In the genomic region with DNA sequence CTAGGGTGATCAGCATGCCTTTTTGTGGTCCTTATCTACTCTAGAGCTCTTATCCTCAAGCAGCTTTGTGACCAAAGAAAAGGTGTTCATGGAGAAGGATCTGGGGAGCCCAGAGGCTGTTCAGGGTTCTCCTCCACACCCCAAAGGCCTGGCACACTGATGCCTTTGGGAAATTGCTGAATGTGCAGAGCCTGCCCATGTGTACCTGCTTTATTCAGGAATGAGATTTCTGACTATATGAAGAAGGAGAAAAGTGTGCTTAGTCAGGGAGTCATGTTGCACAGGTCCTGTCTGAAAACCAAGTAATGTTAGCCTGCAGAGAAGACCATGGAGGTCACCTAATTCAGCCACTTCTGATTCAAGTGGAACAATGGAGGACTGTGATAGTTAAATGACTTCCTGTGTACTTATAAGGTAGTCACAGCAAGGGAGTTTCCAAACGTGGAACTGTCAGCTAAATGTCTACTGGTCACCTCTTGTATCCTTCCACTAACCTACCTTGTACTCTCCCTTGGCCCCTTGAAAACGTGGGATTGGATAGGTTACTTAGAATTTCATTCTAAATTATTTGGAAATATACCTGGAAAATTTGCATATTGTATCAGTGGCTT, we compare ENCODE assay signal across 14 cellular contexts.
A peak's percentile ranks its signal among the peaks of the same experiment; 100 is the strongest.
DNase-seq lines count a peak whose midpoint lies in the region; ATAC-seq, FAIRE-seq and TF ChIP-seq lines count a peak whose summit lies in the region.
"Had no signal": no experiment of that assay in that cellular context is flagged by ENCODE, and none has a peak within 500 bp of the region (broad histone marks: within the 10 kb centered on the region; RNA-seq: fewer than 3 reads in every experiment).

No MANE protein-coding gene starts in this region.

- H3K4me1 Mint-ChIP-seq in activated naive CD4-positive, alpha-beta T cell treated with anti-CD3 and anti-CD28 coated beads, Interleukin-2, amount 10 ng/mL, durations not matched to agents 7 days and 5 days = peaks cover 87% of the 10 kb centered on the region

- TF ChIP-seq CTCF in K562 (IDR thresholded peaks at IDR 0.05 in 2 of 3, conservative IDR thresholded peaks at IDR 0.05 in 1 of 3; ENCODE audit: insufficient read depth in 2 of 3, low read depth in 1 of 3, low read length in 3 of 3) = no peak

- H3K79me2 ChIP-seq in K562 (ENCODE audit: control insufficient read depth, insufficient read depth, low read length) = peaks cover 94% of the 10 kb centered on the region

- no peaks in the 10 kb centered on the region for H3K27me3 Mint-ChIP-seq in activated naive CD4-positive, alpha-beta T cell treated with anti-CD3 and anti-CD28 coated beads, Interleukin-2, amount 10 ng/mL, durations not matched to agents 7 days and 5 days

- no peak for TF ChIP-seq RAD21 in K562 (CRISPR knock-in tag; conservative IDR thresholded peaks at IDR 0.05 in 1 of 2, IDR thresholded peaks at IDR 0.05 in 1 of 2)

- no peaks in the 10 kb centered on the region for H3K9me3 ChIP-seq in K562 (replicated peaks; ENCODE audit: control insufficient read depth, insufficient read depth, low read depth, low read length)
- H3K9me3 ChIP-seq: gastroesophageal sphincter, MG63 had no signal

- CTCF ChIA-PET in activated naive CD4-positive, alpha-beta T cell treated with anti-CD3 and anti-CD28 coated beads, Interleukin-2, amount 10 ng/mL, durations not matched to agents 7 days and 5 days (lab: Charles Lee) = interaction anchor here (1.4 to 9.5 kb wide), 2 partner anchors 10 to 20 kb away, joined by 6 to 144 read pairs; no protein-coding TSS in a partner anchor
- CTCF ChIA-PET in K562 (lab: Yijun Ruan, JAX; ENCODE audit: low intra/inter-chr PET ratio) = no interaction called here

- POLR2A ChIA-PET in K562 (lab: Yijun Ruan, JAX) = interaction anchor here (1.1 to 4.0 kb wide), 6 partner anchors 10 to 20 kb away, joined by 3 to 16 read pairs (median 6); no protein-coding TSS in a partner anchor

- peaks cover 1% of the 10 kb centered on the region for H3K36me3 Mint-ChIP-seq in activated naive CD4-positive, alpha-beta T cell treated with anti-CD3 and anti-CD28 coated beads, Interleukin-2, amount 10 ng/mL, durations not matched to agents 7 days and 5 days
- H3K36me3 Mint-ChIP-seq: mesothelial cell of epicardium had no signal

- no peak for DNase-seq in activated naive CD4-positive, alpha-beta T cell treated with anti-CD3 and anti-CD28 coated beads, Interleukin-2, amount 10 ng/mL, durations not matched to agents 7 days and 5 days
- DNase-seq in activated naive CD4-positive, alpha-beta T cell (lab: John Stamatoyannopoulos, UW) = no peak
- DNase-seq in NCI-H748 (lab: John Stamatoyannopoulos, UW; ENCODE audit: unreplicated experiment) (peak; percentile 89), K562 (ENCODE audit: extremely low read depth in 1 of 4, low spot score in 3 of 4) (no peak), renal cortical epithelial cell (ENCODE audit: low read depth) (peak; percentile 49), middle frontal gyrus (ENCODE audit: extremely low spot score, low spot score) (no peak), amniotic stem cell (lab: John Stamatoyannopoulos, UW) (no peak)
- DNase-seq: activated gamma-delta T cell, dermis blood vessel endothelial cell, MG63 had no signal

- H2AFZ ChIP-seq in K562 (ENCODE audit: low read depth, low read length) = no peak overlapping the region

- BruUV-seq in K562 (replicated peaks; lab: Mats Ljungman, UMichigan) = no TSS peak

- no peak overlapping the region for H3K4me3 Mint-ChIP-seq in activated naive CD4-positive, alpha-beta T cell treated with anti-CD3 and anti-CD28 coated beads, Interleukin-2, amount 10 ng/mL, durations not matched to agents 7 days and 5 days
- H3K4me3 Mint-ChIP-seq: mesothelial cell of epicardium had no signal

- H3K9me3 Mint-ChIP-seq in activated naive CD4-positive, alpha-beta T cell treated with anti-CD3 and anti-CD28 coated beads, Interleukin-2, amount 10 ng/mL, durations not matched to agents 7 days and 5 days = no peaks in the 10 kb centered on the region
- H3K9me3 Mint-ChIP-seq: mesothelial cell of epicardium had no signal

- TF ChIP-seq POLR2A in K562 (conservative IDR thresholded peaks at IDR 0.05) = no peak

- peaks cover 3% of the 10 kb centered on the region for H3K9me1 ChIP-seq in K562 (ENCODE audit: control insufficient read depth, insufficient read depth, low read length)

- H4K20me1 ChIP-seq in K562 (replicated peaks; ENCODE audit: control insufficient read depth, insufficient read depth, low read length) = peaks cover 5% of the 10 kb centered on the region; the same call in 1 of the 2 replicates

- intact Hi-C loops in K562 (cut with micrococcal nuclease) = loop anchor here (10.0 kb wide), 1 partner anchor 871 kb away; no protein-coding TSS in a partner anchor

- H3K27me3 ChIP-seq in K562 (ENCODE audit: control insufficient read depth in 2 of 2, insufficient read depth in 2 of 2, low read length in 2 of 2) = no peaks in the 10 kb centered on the region; a peak in 1 of 5 replicates
- H3K27me3 ChIP-seq: gastroesophageal sphincter, MG63 had no signal

- no peak overlapping the region for H3K4me3 ChIP-seq in K562
- H3K4me3 ChIP-seq: gastroesophageal sphincter, MG63, skin epidermis had no signal

- H3K4me1 ChIP-seq in K562 (replicated peaks in 1 of 2; ENCODE audit: control insufficient read depth in 2 of 2, insufficient read depth in 2 of 2, low read length in 2 of 2) = peaks cover 28 to 79% of the 10 kb centered on the region in 2 experiments

- in situ Hi-C loops in K562 (cut with MboI) = no loop called here

- H3K36me3 ChIP-seq in K562 (ENCODE audit: control insufficient read depth, insufficient read depth, low read length) = no peaks in the 10 kb centered on the region; the same call in 1 of the 3 replicates
- H3K36me3 ChIP-seq: gastroesophageal sphincter, MG63 had no signal

- ATAC-seq in K562 (peak; percentile 6), GM21423 (IDR thresholded peaks at IDR 0.05; ENCODE audit: unreplicated experiment) (no peak)
- ATAC-seq: gastroesophageal sphincter had no signal

- peak overlapping the region; percentile 42 to 59; a peak in 2 of 4 replicates for H3K9ac ChIP-seq in K562 (ENCODE audit: insufficient read depth in 1 of 2, low read depth in 2 of 2, low read length in 2 of 2)

- peak overlapping the region; percentile 66 for H3K4me2 ChIP-seq in K562 (ENCODE audit: insufficient read depth, low read length)

- H3K27ac Mint-ChIP-seq in activated naive CD4-positive, alpha-beta T cell treated with anti-CD3 and anti-CD28 coated beads, Interleukin-2, amount 10 ng/mL, durations not matched to agents 7 days and 5 days = peak overlapping the region; percentile 61

- peak overlapping the region; percentile 76 for H3K27ac ChIP-seq in K562 (ENCODE audit: extremely low read depth, low read depth, low read length)

- peak; percentile 29 for FAIRE-seq in K562 (lab: Jason Lieb, UNC)

- TF ChIP-seq EP300 in K562 (IDR thresholded peaks at IDR 0.05; ENCODE audit: low read length) = no peak

- 0% methylated on average over 2 of the region's 2 CpGs for WGBS in K562 (ENCODE audit: insufficient coverage, low coverage, missing lambda C conversion rate)

TF ChIP-seq in K562, 482 proteins besides CTCF, POLR2A, EP300 and RAD21:
- no peak for TF ChIP-seq RUNX1 (IDR thresholded peaks at IDR 0.05; ENCODE audit: low read depth)
- 0 out of 2 replicates have a peak, but pooled peaks have one; percentile 22 for TF ChIP-seq TCF3 (CRISPR knock-in tag; IDR thresholded peaks at IDR 0.05)
- TF ChIP-seq ZNF316 (IDR thresholded peaks at IDR 0.05) = peak; percentile 63
- peak; percentile 37 for TF ChIP-seq CBFA2T3 (IDR thresholded peaks at IDR 0.05)
- TF ChIP-seq ZNF134 (CRISPR knock-in tag; conservative IDR thresholded peaks at IDR 0.05) = 0 out of 2 replicates have a peak, but pooled peaks have one; percentile 39
- peak; percentile 31; the same call in 1 of the 2 replicates for TF ChIP-seq C11orf30 (IDR thresholded peaks at IDR 0.05; ENCODE audit: low read depth)
- TF ChIP-seq, protein P1, sequence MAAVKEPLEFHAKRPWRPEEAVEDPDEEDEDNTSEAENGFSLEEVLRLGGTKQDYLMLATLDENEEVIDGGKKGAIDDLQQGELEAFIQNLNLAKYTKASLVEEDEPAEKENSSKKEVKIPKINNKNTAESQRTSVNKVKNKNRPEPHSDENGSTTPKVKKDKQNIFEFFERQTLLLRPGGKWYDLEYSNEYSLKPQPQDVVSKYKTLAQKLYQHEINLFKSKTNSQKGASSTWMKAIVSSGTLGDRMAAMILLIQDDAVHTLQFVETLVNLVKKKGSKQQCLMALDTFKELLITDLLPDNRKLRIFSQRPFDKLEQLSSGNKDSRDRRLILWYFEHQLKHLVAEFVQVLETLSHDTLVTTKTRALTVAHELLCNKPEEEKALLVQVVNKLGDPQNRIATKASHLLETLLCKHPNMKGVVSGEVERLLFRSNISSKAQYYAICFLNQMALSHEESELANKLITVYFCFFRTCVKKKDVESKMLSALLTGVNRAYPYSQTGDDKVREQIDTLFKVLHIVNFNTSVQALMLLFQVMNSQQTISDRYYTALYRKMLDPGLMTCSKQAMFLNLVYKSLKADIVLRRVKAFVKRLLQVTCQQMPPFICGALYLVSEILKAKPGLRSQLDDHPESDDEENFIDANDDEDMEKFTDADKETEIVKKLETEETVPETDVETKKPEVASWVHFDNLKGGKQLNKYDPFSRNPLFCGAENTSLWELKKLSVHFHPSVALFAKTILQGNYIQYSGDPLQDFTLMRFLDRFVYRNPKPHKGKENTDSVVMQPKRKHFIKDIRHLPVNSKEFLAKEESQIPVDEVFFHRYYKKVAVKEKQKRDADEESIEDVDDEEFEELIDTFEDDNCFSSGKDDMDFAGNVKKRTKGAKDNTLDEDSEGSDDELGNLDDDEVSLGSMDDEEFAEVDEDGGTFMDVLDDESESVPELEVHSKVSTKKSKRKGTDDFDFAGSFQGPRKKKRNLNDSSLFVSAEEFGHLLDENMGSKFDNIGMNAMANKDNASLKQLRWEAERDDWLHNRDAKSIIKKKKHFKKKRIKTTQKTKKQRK (IDR thresholded peaks at IDR 0.05; ENCODE audit: borderline replicate concordance, low read depth, low read length) = no peak
- TF ChIP-seq MAFG (tag; conservative IDR thresholded peaks at IDR 0.05) = peak; percentile 25; the same call in 1 of the 2 replicates
TF ChIP-seq in K562: peak in this region for 6.

Comparison
In these comparisons a context has a peak if more than half of its experiments do, and no peak if none do; other contexts are left out.
1. DNase-seq: peak in NCI-H748 (single experiment) and renal cortical epithelial cell (single experiment); none in activated naive CD4-positive, alpha-beta T cell treated with anti-CD3 and anti-CD28 coated beads, Interleukin-2, amount 10 ng/mL, durations not matched to agents 7 days and 5 days (single experiment), activated naive CD4-positive, alpha-beta T cell (0 of 4), K562 (0 of 4), middle frontal gyrus (single experiment) and amniotic stem cell (single experiment).